Comparison of ENCODE assay signal across 10 cellular contexts in the genomic region with DNA sequence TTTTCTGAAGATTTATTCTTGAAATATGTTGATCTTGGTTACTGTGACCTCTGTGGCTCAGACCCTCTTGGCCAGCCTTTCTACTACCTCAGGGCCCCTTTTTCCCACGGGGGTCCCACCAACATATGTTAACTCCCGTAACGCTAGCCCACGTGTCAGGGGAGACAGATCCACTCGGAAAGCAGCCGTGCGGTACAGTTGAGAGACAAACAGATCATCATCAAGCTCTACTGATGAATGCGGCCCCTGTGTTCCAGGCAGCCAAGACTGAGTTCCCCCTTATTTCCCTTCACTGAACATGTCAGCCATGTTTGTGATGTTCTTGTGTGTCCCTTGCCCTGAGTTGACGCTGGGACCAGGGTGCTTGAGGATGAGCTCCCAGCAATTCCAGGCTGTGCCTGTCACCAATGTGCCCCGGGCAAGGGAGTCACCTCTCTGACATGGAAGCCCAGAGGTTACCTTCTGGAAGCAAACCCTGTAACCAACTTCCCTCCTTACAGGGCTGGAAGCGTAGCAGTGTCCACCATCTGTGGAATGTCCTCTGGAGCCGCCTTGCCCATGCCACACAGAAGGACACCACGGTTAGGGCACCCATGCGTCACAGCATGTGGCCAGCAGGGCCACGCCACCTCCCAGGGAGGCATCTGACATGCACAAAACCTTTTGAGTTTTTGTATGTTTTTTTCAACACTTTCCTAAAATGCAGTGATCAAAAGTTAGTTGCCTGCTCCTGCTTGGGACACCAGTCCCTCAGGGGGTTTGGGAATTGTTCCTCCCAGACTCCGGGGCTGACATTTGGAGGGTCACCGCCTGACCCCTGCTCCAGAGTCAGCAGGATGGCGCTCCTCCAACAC.
"Had no signal": no experiment of that assay in that cellular context is flagged by ENCODE, and none has a peak within 500 bp of the region (broad histone marks: within the 10 kb centered on the region; RNA-seq: fewer than 3 reads in every experiment).

No MANE protein-coding gene starts in this region.

- H3K4me3 ChIP-seq: pancreas, suprapubic skin had no signal

- H3K9me3 ChIP-seq: pancreas, suprapubic skin had no signal

- H3K4me3 Mint-ChIP-seq: activated CD4-positive, alpha-beta memory T cell treated with anti-CD3 and anti-CD28 coated beads, Interleukin-2, amount 10 ng/mL, durations not matched to agents 7 days and 5 days; naive B cell; stimulated activated naive CD8-positive, alpha-beta T cell treated with anti-CD3 and anti-CD28 coated beads, Interleukin-15, Interleukin-2, amounts not matched to agents 100 ng/mL and 50 ng/mL, for 24 hours; type B pancreatic cell had no signal

- H3K27ac ChIP-seq: pancreas, suprapubic skin had no signal

- H3K27me3 Mint-ChIP-seq: activated CD4-positive, alpha-beta memory T cell treated with anti-CD3 and anti-CD28 coated beads, Interleukin-2, amount 10 ng/mL, durations not matched to agents 7 days and 5 days; naive B cell; stimulated activated naive CD8-positive, alpha-beta T cell treated with anti-CD3 and anti-CD28 coated beads, Interleukin-15, Interleukin-2, amounts not matched to agents 100 ng/mL and 50 ng/mL, for 24 hours; type B pancreatic cell had no signal

- H3K27me3 ChIP-seq: pancreas, suprapubic skin had no signal

- H3K9me3 Mint-ChIP-seq: activated T-helper 2 cell treated with anti-CD3 and anti-CD28 coated beads, Interferon-gamma antibody, Interleukin-2, Interleukin-4, amounts not matched to agents 10 μg/mL and 5 μg/mL and 100 μg/mL, durations not matched to agents 14 hours and 24 hours and 36 hours; stimulated activated naive CD8-positive, alpha-beta T cell treated with anti-CD3 and anti-CD28 coated beads, Interleukin-15, Interleukin-2, amounts not matched to agents 100 ng/mL and 50 ng/mL, for 24 hours; type B pancreatic cell had no signal

- H3K36me3 ChIP-seq: pancreas had no signal

- H3K4me1 Mint-ChIP-seq: naive B cell had no signal

- ATAC-seq: left lobe of liver, pancreas, sciatic nerve had no signal

- H3K27ac Mint-ChIP-seq: activated CD4-positive, alpha-beta memory T cell treated with anti-CD3 and anti-CD28 coated beads, Interleukin-2, amount 10 ng/mL, durations not matched to agents 7 days and 5 days; activated T-helper 2 cell treated with anti-CD3 and anti-CD28 coated beads, Interferon-gamma antibody, Interleukin-2, Interleukin-4, amounts not matched to agents 10 μg/mL and 5 μg/mL and 100 μg/mL, durations not matched to agents 14 hours and 24 hours and 36 hours; naive B cell; stimulated activated naive CD8-positive, alpha-beta T cell treated with anti-CD3 and anti-CD28 coated beads, Interleukin-15, Interleukin-2, amounts not matched to agents 100 ng/mL and 50 ng/mL, for 24 hours; type B pancreatic cell had no signal

- DNase-seq: activated CD4-positive, alpha-beta memory T cell treated with anti-CD3 and anti-CD28 coated beads, Interleukin-2, amount 10 ng/mL, durations not matched to agents 7 days and 5 days; activated CD4-positive, CD25-positive, alpha-beta regulatory T cell treated with anti-CD3 and anti-CD28 coated beads, Interleukin-2, amount 50 U/mL, for 72 hours; naive B cell had no signal

- H3K4me1 ChIP-seq: pancreas had no signal
